Comparison of ENCODE assay signal across 17 cellular contexts in genomic region chr13:24119593-24120508, GRCh38. TPM values are rescaled to one million over a fixed set of nuclear protein-coding genes. Genes with fewer than 3 reads are reported as not detected.
DNase-seq lines count a peak whose midpoint lies in the region; ATAC-seq and TF ChIP-seq lines count a peak whose summit lies in the region.
"Had no signal": no experiment of that assay in that cellular context is flagged by ENCODE, and none has a peak within 500 bp of the region (broad histone marks: within the 10 kb centered on the region; RNA-seq: fewer than 3 reads in every experiment).

No MANE protein-coding gene starts in this region.

- H4K8ac ChIP-seq in mesenchymal stem cell (ENCODE audit: low read length) = peak overlapping the region; percentile 78

- no peaks in the 10 kb centered on the region for H3K9me3 Mint-ChIP-seq in endothelial cell (ENCODE audit: unreplicated experiment)
- H3K9me3 Mint-ChIP-seq: activated CD4-positive, alpha-beta T cell treated with anti-CD3 and anti-CD28 coated beads, Interleukin-2, amount 10 ng/mL, durations not matched to agents 24 days and 14 days; CD14-positive monocyte; stimulated activated memory B cell treated with anti-CD40 and anti-IgM and Interleukin-4, amounts not matched to agents 10 μg/mL and 1 μg/mL and 100 μg/mL, for 72 hours had no signal

- POLR2A ChIA-PET in AG04450 (lab: Yijun Ruan, JAX) = interaction anchor here (0.8 kb wide), 1 partner anchor 29 kb away, joined by 3 read pairs; no protein-coding TSS in a partner anchor

- no peak overlapping the region for H3K4me3 Mint-ChIP-seq in endothelial cell (ENCODE audit: unreplicated experiment)
- H3K4me3 Mint-ChIP-seq: activated CD4-positive, alpha-beta T cell treated with anti-CD3 and anti-CD28 coated beads, Interleukin-2, amount 10 ng/mL, durations not matched to agents 24 days and 14 days; CD14-positive monocyte; stimulated activated memory B cell treated with anti-CD40 and anti-IgM and Interleukin-4, amounts not matched to agents 10 μg/mL and 1 μg/mL and 100 μg/mL, for 72 hours had no signal

- H2AK5ac ChIP-seq in mesenchymal stem cell (ENCODE audit: low read length, severe bottlenecking) = no peak overlapping the region

- TF ChIP-seq POLR2A in uterus (IDR thresholded peaks at IDR 0.05) = no peak

- H3K27ac Mint-ChIP-seq in endothelial cell (ENCODE audit: unreplicated experiment) = peak overlapping the region; percentile 83
- H3K27ac Mint-ChIP-seq: activated CD4-positive, alpha-beta T cell treated with anti-CD3 and anti-CD28 coated beads, Interleukin-2, amount 10 ng/mL, durations not matched to agents 24 days and 14 days; CD14-positive monocyte; stimulated activated memory B cell treated with anti-CD40 and anti-IgM and Interleukin-4, amounts not matched to agents 10 μg/mL and 1 μg/mL and 100 μg/mL, for 72 hours had no signal

- no peak overlapping the region for H3K23ac ChIP-seq in mesenchymal stem cell (ENCODE audit: low read length in 2 of 2)

- H3K36me3 Mint-ChIP-seq in endothelial cell (ENCODE audit: low read depth, unreplicated experiment) = no peaks in the 10 kb centered on the region
- H3K36me3 Mint-ChIP-seq: CD14-positive monocyte; stimulated activated memory B cell treated with anti-CD40 and anti-IgM and Interleukin-4, amounts not matched to agents 10 μg/mL and 1 μg/mL and 100 μg/mL, for 72 hours had no signal

- H3K9ac ChIP-seq in mesenchymal stem cell (ENCODE audit: low read length) = no peak overlapping the region

- H4K91ac ChIP-seq in mesenchymal stem cell (ENCODE audit: low read length) = peak overlapping the region; percentile 41

- TF ChIP-seq CTCF in AG04450 (IDR thresholded peaks at IDR 0.05; ENCODE audit: low read depth, low read length) (no peak), endothelial cell (IDR thresholded peaks at IDR 0.05; ENCODE audit: unreplicated experiment) (no peak), uterus (IDR thresholded peaks at IDR 0.05) (no peak)

- no peak overlapping the region for H3K14ac ChIP-seq in mesenchymal stem cell (ENCODE audit: low read length in 2 of 2)

- H3K79me1 ChIP-seq in mesenchymal stem cell (replicated peaks; ENCODE audit: low read length, poor library complexity, severe bottlenecking) = no peaks in the 10 kb centered on the region

- DNase-seq in AG04450 (ENCODE audit: low read depth, low spot score) = peak; percentile 13
- peak; percentile 25 for DNase-seq in endothelial cell (ENCODE audit: low spot score)
- DNase-seq in mesenchymal stem cell = peak; percentile 63
- no peak for DNase-seq in uterus
- no peak for DNase-seq in NCI-H2196 (lab: John Stamatoyannopoulos, UW; ENCODE audit: unreplicated experiment)
- DNase-seq: activated CD4-positive, alpha-beta T cell treated with anti-CD3 and anti-CD28 coated beads, Interleukin-2, amount 10 ng/mL, durations not matched to agents 24 days and 14 days; activated naive CD4-positive, alpha-beta T cell; DMS 273 treated with DMSO at 0.1 percent for 48 hours; NCI-H187 treated with DMSO at 0.1 percent for 48 hours; occipital lobe; SW 1271 had no signal

- peak overlapping the region; percentile 24 to 68 for H3K4ac ChIP-seq in mesenchymal stem cell (ENCODE audit: low read depth in 1 of 2, low read length in 2 of 2)

- H3K4me1 ChIP-seq in mesenchymal stem cell (ENCODE audit: control insufficient read depth, insufficient read depth, low read depth, low read length) = no peaks in the 10 kb centered on the region
- no peaks in the 10 kb centered on the region for H3K4me1 ChIP-seq in uterus

- no peak overlapping the region for H2BK5ac ChIP-seq in mesenchymal stem cell (ENCODE audit: low read depth, low read length, poor library complexity, severe bottlenecking)

- H3K27me3 Mint-ChIP-seq in endothelial cell (ENCODE audit: unreplicated experiment) = no peaks in the 10 kb centered on the region

- H3K18ac ChIP-seq in mesenchymal stem cell (ENCODE audit: low read depth in 1 of 2, low read length in 2 of 2) = peak overlapping the region in 1 of 2 experiments; percentile 82

- H3K4me3 ChIP-seq in AG04450 (ENCODE audit: low read depth, low read length) (no peak overlapping the region), mesenchymal stem cell (ENCODE audit: insufficient read depth in 1 of 2, low read depth in 1 of 2, low read length in 2 of 2) (no peak overlapping the region), uterus (no peak overlapping the region)

- H2BK120ac ChIP-seq in mesenchymal stem cell (ENCODE audit: low read depth, low read length) = no peak overlapping the region

- H2AFZ ChIP-seq in mesenchymal stem cell (ENCODE audit: low read depth, low read length) = peak overlapping the region; percentile 3

- CTCF ChIA-PET in AG04450 (lab: Charles Lee) = no interaction called here

- H3K27me3 ChIP-seq in AG04450 (ENCODE audit: control insufficient read depth, insufficient read depth, low read length) (no peaks in the 10 kb centered on the region), mesenchymal stem cell (ENCODE audit: control insufficient read depth in 1 of 2, insufficient read depth in 1 of 2, low read length in 2 of 2) (peaks cover 10 to 16% of the 10 kb centered on the region in 2 experiments), uterus (no peaks in the 10 kb centered on the region)

- no peaks in the 10 kb centered on the region for H3K36me3 ChIP-seq in KOPT-K1 (ENCODE audit: insufficient read depth, low read length)
- no peaks in the 10 kb centered on the region for H3K36me3 ChIP-seq in mesenchymal stem cell (ENCODE audit: control insufficient read depth in 1 of 2, insufficient read depth in 2 of 2, low read depth in 1 of 2, low read length in 2 of 2)
- H3K36me3 ChIP-seq in uterus = no peaks in the 10 kb centered on the region

- intact Hi-C loops in uterus (cut with DNase I; ENCODE audit: low total_unique reads) = no loop called here

- H3K27ac ChIP-seq in AG04450 (ENCODE audit: low read depth, low read length) (no peak overlapping the region), KOPT-K1 (ENCODE audit: low read depth, low read length, poor library complexity, severe bottlenecking) (peak overlapping the region; percentile 74), mesenchymal stem cell (ENCODE audit: low read length, poor library complexity, severe bottlenecking) (no peak overlapping the region), uterus (no peak overlapping the region)

- ATAC-seq in GM19452 (IDR thresholded peaks at IDR 0.05; ENCODE audit: unreplicated experiment) = no peak
- no peak for ATAC-seq in GM19035 (IDR thresholded peaks at IDR 0.05; ENCODE audit: unreplicated experiment)
- ATAC-seq: sciatic nerve; stimulated activated memory B cell treated with anti-CD40 and anti-IgM and Interleukin-4, amounts not matched to agents 10 μg/mL and 1 μg/mL and 100 μg/mL, for 72 hours had no signal

- H3K4me1 Mint-ChIP-seq in endothelial cell (ENCODE audit: unreplicated experiment) = peaks cover 40% of the 10 kb centered on the region

- 27% methylated on average over 8 of the region's 11 CpGs for WGBS in mesenchymal stem cell

- no peak overlapping the region for H3K4me2 ChIP-seq in mesenchymal stem cell (ENCODE audit: low read length, poor library complexity, severe bottlenecking)

- H2BK15ac ChIP-seq in mesenchymal stem cell (ENCODE audit: low read depth, poor library complexity, severe bottlenecking) = no peak overlapping the region

- H3K9me3 ChIP-seq in AG04450 (ENCODE audit: control insufficient read depth, insufficient read depth, low read length) = no peaks in the 10 kb centered on the region
- H3K9me3 ChIP-seq in KOPT-K1 (ENCODE audit: insufficient read depth, low read length, poor library complexity, severe bottlenecking) = no peaks in the 10 kb centered on the region
- no peaks in the 10 kb centered on the region for H3K9me3 ChIP-seq in mesenchymal stem cell (ENCODE audit: control insufficient read depth, low read length)
- no peaks in the 10 kb centered on the region for H3K9me3 ChIP-seq in uterus

- peak overlapping the region; percentile 10 to 44 for H2BK12ac ChIP-seq in mesenchymal stem cell (ENCODE audit: low read length in 2 of 2)

RNA-seq across cellular contexts. Expression of gene SPATA13, which starts 40.7 kb away (rescaled TPM):
- 10.5 and 12.0 TPM in 2 replicates for polyA plus RNA-seq in AG04450 (2011; rRNA removed)
- polyA minus RNA-seq in AG04450 (2011; rRNA and poly(A)+ RNA removed) = 18.5 and 22.9 TPM in 2 replicates
- 11.4 TPM for total RNA-seq in endothelial cell (ENCODE audit: unreplicated experiment)
- polyA plus RNA-seq in mesenchymal stem cell (2013, experiment 1 of 2) = 5.8 TPM
- 6.8 TPM for polyA plus RNA-seq in mesenchymal stem cell (2013, experiment 2 of 2)
- total RNA-seq in uterus = 10 to 100 TPM; 20.0 to 47.4 (median 27.6) TPM

Comparison
In these comparisons a context has a peak if more than half of its experiments do, and no peak if none do; other contexts are left out.
1. DNase-seq: peak in AG04450 (single experiment), endothelial cell (single experiment) and mesenchymal stem cell (single experiment); none in uterus (0 of 2) and NCI-H2196 (single experiment).